ENCODE assay signal across 2 cellular contexts in the genomic region with DNA sequence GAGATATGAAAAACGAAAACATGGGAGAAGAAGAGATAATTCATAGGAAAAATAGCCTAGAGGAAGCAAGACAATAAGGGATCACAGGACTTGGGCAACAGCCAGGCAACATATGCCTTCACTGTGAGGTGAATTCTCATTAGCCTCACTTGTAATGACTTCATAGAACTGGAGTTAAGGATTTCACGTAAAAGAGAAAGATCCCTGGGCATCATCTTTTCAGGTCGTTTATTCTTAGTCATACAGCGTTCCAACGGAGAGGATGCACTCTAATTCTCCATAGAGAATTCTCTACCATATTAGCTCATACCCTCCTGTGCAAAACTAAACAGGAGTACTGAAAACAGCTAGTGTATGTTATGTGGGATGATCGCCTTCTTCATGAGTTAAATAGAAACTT.
TF ChIP-seq lines count a peak whose summit lies in the region.

No MANE protein-coding gene starts in this region.

TF ChIP-seq in IMR-90, 13 proteins besides CTCF, POLR2A, EP300 and RAD21:
- no peak for TF ChIP-seq MAFK (IDR thresholded peaks at IDR 0.05; ENCODE audit: low read depth, low read length)
- no peak for TF ChIP-seq MXI1 (IDR thresholded peaks at IDR 0.05; ENCODE audit: borderline replicate concordance, low read depth, low read length)
- no peak for TF ChIP-seq CHD1 (IDR thresholded peaks at IDR 0.05; ENCODE audit: low read depth, low read length)
- TF ChIP-seq RFX5 (IDR thresholded peaks at IDR 0.05; ENCODE audit: low read depth, low read length): no peak
- TF ChIP-seq, protein P1, sequence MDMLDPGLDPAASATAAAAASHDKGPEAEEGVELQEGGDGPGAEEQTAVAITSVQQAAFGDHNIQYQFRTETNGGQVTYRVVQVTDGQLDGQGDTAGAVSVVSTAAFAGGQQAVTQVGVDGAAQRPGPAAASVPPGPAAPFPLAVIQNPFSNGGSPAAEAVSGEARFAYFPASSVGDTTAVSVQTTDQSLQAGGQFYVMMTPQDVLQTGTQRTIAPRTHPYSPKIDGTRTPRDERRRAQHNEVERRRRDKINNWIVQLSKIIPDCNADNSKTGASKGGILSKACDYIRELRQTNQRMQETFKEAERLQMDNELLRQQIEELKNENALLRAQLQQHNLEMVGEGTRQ (IDR thresholded peaks at IDR 0.05; ENCODE audit: low read depth, low read length): no peak
- TF ChIP-seq MAZ (IDR thresholded peaks at IDR 0.05; ENCODE audit: borderline replicate concordance, low read depth, low read length): no peak
- no peak for TF ChIP-seq RCOR1 (IDR thresholded peaks at IDR 0.05; ENCODE audit: insufficient replicate concordance, low read length)
- TF ChIP-seq CEBPB (IDR thresholded peaks at IDR 0.05; ENCODE audit: low read depth, low read length): no peak
- TF ChIP-seq BHLHE40 (IDR thresholded peaks at IDR 0.05; ENCODE audit: low read depth, low read length): no peak
- no peak for TF ChIP-seq NFE2L2 (IDR thresholded peaks at IDR 0.05; ENCODE audit: low read depth, low read length)
- TF ChIP-seq SMC3 (IDR thresholded peaks at IDR 0.05; ENCODE audit: low read depth, low read length): no peak
- TF ChIP-seq, protein P2, sequence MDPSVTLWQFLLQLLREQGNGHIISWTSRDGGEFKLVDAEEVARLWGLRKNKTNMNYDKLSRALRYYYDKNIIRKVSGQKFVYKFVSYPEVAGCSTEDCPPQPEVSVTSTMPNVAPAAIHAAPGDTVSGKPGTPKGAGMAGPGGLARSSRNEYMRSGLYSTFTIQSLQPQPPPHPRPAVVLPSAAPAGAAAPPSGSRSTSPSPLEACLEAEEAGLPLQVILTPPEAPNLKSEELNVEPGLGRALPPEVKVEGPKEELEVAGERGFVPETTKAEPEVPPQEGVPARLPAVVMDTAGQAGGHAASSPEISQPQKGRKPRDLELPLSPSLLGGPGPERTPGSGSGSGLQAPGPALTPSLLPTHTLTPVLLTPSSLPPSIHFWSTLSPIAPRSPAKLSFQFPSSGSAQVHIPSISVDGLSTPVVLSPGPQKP (IDR thresholded peaks at IDR 0.05; ENCODE audit: borderline replicate concordance, low read depth, low read length): no peak
TF ChIP-seq in IMR-90: peak in this region for 0.

TF ChIP-seq in WTC11, 78 proteins besides CTCF, POLR2A, EP300 and RAD21:
- TF ChIP-seq, protein P3, sequence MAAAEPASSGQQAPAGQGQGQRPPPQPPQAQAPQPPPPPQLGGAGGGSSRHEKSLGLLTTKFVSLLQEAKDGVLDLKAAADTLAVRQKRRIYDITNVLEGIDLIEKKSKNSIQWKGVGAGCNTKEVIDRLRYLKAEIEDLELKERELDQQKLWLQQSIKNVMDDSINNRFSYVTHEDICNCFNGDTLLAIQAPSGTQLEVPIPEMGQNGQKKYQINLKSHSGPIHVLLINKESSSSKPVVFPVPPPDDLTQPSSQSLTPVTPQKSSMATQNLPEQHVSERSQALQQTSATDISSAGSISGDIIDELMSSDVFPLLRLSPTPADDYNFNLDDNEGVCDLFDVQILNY (CRISPR knock-in tag; IDR thresholded peaks at IDR 0.05): no peak
- TF ChIP-seq RORB (CRISPR knock-in tag; IDR thresholded peaks at IDR 0.05): no peak
- TF ChIP-seq, protein P4, sequence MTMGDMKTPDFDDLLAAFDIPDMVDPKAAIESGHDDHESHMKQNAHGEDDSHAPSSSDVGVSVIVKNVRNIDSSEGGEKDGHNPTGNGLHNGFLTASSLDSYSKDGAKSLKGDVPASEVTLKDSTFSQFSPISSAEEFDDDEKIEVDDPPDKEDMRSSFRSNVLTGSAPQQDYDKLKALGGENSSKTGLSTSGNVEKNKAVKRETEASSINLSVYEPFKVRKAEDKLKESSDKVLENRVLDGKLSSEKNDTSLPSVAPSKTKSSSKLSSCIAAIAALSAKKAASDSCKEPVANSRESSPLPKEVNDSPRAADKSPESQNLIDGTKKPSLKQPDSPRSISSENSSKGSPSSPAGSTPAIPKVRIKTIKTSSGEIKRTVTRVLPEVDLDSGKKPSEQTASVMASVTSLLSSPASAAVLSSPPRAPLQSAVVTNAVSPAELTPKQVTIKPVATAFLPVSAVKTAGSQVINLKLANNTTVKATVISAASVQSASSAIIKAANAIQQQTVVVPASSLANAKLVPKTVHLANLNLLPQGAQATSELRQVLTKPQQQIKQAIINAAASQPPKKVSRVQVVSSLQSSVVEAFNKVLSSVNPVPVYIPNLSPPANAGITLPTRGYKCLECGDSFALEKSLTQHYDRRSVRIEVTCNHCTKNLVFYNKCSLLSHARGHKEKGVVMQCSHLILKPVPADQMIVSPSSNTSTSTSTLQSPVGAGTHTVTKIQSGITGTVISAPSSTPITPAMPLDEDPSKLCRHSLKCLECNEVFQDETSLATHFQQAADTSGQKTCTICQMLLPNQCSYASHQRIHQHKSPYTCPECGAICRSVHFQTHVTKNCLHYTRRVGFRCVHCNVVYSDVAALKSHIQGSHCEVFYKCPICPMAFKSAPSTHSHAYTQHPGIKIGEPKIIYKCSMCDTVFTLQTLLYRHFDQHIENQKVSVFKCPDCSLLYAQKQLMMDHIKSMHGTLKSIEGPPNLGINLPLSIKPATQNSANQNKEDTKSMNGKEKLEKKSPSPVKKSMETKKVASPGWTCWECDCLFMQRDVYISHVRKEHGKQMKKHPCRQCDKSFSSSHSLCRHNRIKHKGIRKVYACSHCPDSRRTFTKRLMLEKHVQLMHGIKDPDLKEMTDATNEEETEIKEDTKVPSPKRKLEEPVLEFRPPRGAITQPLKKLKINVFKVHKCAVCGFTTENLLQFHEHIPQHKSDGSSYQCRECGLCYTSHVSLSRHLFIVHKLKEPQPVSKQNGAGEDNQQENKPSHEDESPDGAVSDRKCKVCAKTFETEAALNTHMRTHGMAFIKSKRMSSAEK (CRISPR knock-in tag; IDR thresholded peaks at IDR 0.05; ENCODE audit: borderline replicate concordance): no peak
- TF ChIP-seq, protein P5, sequence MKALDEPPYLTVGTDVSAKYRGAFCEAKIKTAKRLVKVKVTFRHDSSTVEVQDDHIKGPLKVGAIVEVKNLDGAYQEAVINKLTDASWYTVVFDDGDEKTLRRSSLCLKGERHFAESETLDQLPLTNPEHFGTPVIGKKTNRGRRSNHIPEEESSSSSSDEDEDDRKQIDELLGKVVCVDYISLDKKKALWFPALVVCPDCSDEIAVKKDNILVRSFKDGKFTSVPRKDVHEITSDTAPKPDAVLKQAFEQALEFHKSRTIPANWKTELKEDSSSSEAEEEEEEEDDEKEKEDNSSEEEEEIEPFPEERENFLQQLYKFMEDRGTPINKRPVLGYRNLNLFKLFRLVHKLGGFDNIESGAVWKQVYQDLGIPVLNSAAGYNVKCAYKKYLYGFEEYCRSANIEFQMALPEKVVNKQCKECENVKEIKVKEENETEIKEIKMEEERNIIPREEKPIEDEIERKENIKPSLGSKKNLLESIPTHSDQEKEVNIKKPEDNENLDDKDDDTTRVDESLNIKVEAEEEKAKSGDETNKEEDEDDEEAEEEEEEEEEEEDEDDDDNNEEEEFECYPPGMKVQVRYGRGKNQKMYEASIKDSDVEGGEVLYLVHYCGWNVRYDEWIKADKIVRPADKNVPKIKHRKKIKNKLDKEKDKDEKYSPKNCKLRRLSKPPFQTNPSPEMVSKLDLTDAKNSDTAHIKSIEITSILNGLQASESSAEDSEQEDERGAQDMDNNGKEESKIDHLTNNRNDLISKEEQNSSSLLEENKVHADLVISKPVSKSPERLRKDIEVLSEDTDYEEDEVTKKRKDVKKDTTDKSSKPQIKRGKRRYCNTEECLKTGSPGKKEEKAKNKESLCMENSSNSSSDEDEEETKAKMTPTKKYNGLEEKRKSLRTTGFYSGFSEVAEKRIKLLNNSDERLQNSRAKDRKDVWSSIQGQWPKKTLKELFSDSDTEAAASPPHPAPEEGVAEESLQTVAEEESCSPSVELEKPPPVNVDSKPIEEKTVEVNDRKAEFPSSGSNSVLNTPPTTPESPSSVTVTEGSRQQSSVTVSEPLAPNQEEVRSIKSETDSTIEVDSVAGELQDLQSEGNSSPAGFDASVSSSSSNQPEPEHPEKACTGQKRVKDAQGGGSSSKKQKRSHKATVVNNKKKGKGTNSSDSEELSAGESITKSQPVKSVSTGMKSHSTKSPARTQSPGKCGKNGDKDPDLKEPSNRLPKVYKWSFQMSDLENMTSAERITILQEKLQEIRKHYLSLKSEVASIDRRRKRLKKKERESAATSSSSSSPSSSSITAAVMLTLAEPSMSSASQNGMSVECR (CRISPR knock-in tag; IDR thresholded peaks at IDR 0.05; ENCODE audit: borderline replicate concordance): no peak
- no peak for TF ChIP-seq SMAD3 (CRISPR knock-in tag; IDR thresholded peaks at IDR 0.05; ENCODE audit: borderline replicate concordance)
- TF ChIP-seq ZNF317 (CRISPR knock-in tag; IDR thresholded peaks at IDR 0.05; ENCODE audit: borderline replicate concordance, low read depth): no peak
- TF ChIP-seq, protein P6, sequence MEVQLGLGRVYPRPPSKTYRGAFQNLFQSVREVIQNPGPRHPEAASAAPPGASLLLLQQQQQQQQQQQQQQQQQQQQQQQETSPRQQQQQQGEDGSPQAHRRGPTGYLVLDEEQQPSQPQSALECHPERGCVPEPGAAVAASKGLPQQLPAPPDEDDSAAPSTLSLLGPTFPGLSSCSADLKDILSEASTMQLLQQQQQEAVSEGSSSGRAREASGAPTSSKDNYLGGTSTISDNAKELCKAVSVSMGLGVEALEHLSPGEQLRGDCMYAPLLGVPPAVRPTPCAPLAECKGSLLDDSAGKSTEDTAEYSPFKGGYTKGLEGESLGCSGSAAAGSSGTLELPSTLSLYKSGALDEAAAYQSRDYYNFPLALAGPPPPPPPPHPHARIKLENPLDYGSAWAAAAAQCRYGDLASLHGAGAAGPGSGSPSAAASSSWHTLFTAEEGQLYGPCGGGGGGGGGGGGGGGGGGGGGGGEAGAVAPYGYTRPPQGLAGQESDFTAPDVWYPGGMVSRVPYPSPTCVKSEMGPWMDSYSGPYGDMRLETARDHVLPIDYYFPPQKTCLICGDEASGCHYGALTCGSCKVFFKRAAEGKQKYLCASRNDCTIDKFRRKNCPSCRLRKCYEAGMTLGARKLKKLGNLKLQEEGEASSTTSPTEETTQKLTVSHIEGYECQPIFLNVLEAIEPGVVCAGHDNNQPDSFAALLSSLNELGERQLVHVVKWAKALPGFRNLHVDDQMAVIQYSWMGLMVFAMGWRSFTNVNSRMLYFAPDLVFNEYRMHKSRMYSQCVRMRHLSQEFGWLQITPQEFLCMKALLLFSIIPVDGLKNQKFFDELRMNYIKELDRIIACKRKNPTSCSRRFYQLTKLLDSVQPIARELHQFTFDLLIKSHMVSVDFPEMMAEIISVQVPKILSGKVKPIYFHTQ (CRISPR knock-in tag; IDR thresholded peaks at IDR 0.05): no peak
- no peak for TF ChIP-seq ATF1 (CRISPR knock-in tag; IDR thresholded peaks at IDR 0.05)
- TF ChIP-seq, protein P7, sequence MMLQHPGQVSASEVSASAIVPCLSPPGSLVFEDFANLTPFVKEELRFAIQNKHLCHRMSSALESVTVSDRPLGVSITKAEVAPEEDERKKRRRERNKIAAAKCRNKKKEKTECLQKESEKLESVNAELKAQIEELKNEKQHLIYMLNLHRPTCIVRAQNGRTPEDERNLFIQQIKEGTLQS (CRISPR knock-in tag; conservative IDR thresholded peaks at IDR 0.05): no peak
